In the genomic region with DNA sequence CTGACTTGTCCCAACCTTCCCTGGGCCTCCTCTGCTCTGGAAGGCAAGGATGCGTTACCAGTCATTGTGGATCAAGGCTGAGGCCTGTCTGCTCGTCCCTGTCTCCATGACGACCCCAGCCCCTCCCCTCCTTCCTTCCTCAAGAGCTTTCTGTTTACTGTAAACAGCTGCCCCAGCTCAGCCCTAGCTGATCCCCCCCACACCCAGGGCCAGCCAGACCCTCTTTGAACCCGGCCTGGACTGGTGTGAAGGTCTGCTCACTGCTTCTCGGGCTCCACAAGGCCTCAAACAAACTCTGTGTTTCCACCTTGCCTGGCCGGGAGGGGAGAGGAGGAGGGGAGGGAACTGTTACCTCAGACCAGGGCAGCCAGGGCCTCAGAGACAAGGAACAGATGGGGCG, we compare ENCODE assay signal across 17 cellular contexts. TPM values are rescaled to one million over a fixed set of nuclear protein-coding genes. Genes with fewer than 3 reads are reported as not detected.
DNase-seq lines count a peak whose midpoint lies in the region; ATAC-seq and TF ChIP-seq lines count a peak whose summit lies in the region.
"Had no signal": no experiment of that assay in that cellular context is flagged by ENCODE, and none has a peak within 500 bp of the region (broad histone marks: within the 10 kb centered on the region; RNA-seq: fewer than 3 reads in every experiment).

No MANE protein-coding gene starts in this region.

- TF ChIP-seq CTCF in H9 (conservative IDR thresholded peaks at IDR 0.05) (no peak), WERI-Rb-1 (IDR thresholded peaks at IDR 0.05; ENCODE audit: low read depth, low read length) (no peak), tibial artery (IDR thresholded peaks at IDR 0.05) (no peak)

- H3K4me3 Mint-ChIP-seq in H9: no peak overlapping the region
- H3K4me3 Mint-ChIP-seq: activated CD4-positive, alpha-beta T cell treated with anti-CD3 and anti-CD28 coated beads for 36 hours had no signal

- no peak overlapping the region for H2AFZ ChIP-seq in H9 (ENCODE audit: low read length)

- H4K5ac ChIP-seq in H9 (ENCODE audit: insufficient read length, low read depth, low read length) (no peak overlapping the region), mesendoderm (ENCODE audit: low read length) (no peak overlapping the region)

- H3K27ac ChIP-seq in H9 (ENCODE audit: insufficient read length, low read depth, low read length) (no peak overlapping the region), WERI-Rb-1 (peak overlapping the region; percentile 87), mesendoderm (ENCODE audit: low read depth, low read length) (no peak overlapping the region), tibial artery (no peak overlapping the region)
- H3K27ac ChIP-seq: C4-2B had no signal

- H3K9me3 ChIP-seq in H9 (ENCODE audit: control insufficient read depth, low read depth, low read length) (no peaks in the 10 kb centered on the region), WERI-Rb-1 (ENCODE audit: severe bottlenecking) (no peaks in the 10 kb centered on the region), tibial artery (no peaks in the 10 kb centered on the region)
- H3K9me3 ChIP-seq: stomach had no signal

- H3K27me3 ChIP-seq in H9 (ENCODE audit: insufficient read depth, low read length) (no peaks in the 10 kb centered on the region), WERI-Rb-1 (ENCODE audit: insufficient read depth, low read depth, severe bottlenecking) (no peaks in the 10 kb centered on the region), mesendoderm (ENCODE audit: insufficient read depth, low read length, poor library complexity) (no peaks in the 10 kb centered on the region), tibial artery (no peaks in the 10 kb centered on the region)
- H3K27me3 ChIP-seq: stomach had no signal

- H2BK15ac ChIP-seq in H9 (ENCODE audit: low read depth, low read length) (no peak overlapping the region), mesendoderm (replicated peaks; ENCODE audit: low read depth) (no peak overlapping the region)

- no peak overlapping the region for H2BK20ac ChIP-seq in H9 (ENCODE audit: low read depth, low read length, poor library complexity, severe bottlenecking)

- WGBS in H9 (ENCODE audit: extremely low coverage, insufficient read length, low lambda C conversion rate): no CpG with 5 or more reads among the region's 7 CpGs
- no CpG with 5 or more reads among the region's 7 CpGs for WGBS in mesendoderm (ENCODE audit: extremely low coverage, insufficient coverage, low lambda C conversion rate)

- H3T11ph ChIP-seq in H9 (ENCODE audit: low read length): no peak overlapping the region

- H3K4me1 ChIP-seq in H9 (ENCODE audit: insufficient read depth, low read length) (no peaks in the 10 kb centered on the region), mesendoderm (ENCODE audit: control insufficient read depth, low read depth, low read length) (peaks cover 3% of the 10 kb centered on the region), tibial artery (peaks cover 8 to 27% (median 16%) of the 10 kb centered on the region in 4 donors)

- H2BK12ac ChIP-seq in H9 (ENCODE audit: insufficient read length, low read depth, low read length): no peak overlapping the region

- DNase-seq in COLO668 (lab: John Stamatoyannopoulos, UW; ENCODE audit: unreplicated experiment) (peak; percentile 64), H9 (peak; percentile 87), WERI-Rb-1 (peak; percentile 90), mesendoderm (peak; percentile 96), NCI-H128 (lab: John Stamatoyannopoulos, UW; ENCODE audit: unreplicated experiment) (no peak), NCI-H2081 treated with DMSO at 0.1 percent for 48 hours (lab: John Stamatoyannopoulos, UW) (no peak), tibial artery (no peak)
- no peak for DNase-seq in activated naive CD4-positive, alpha-beta T cell treated with anti-CD3 and anti-CD28 coated beads, Interleukin-2, amount 50 U/mL, for 72 hours (ENCODE audit: low spot score in 2 of 2)
- DNase-seq: activated CD4-positive, alpha-beta T cell treated with anti-CD3 and anti-CD28 coated beads for 36 hours; activated T-cell treated with anti-CD3 and anti-CD28 coated beads, Interleukin-2, amount 50 U/mL, for 48 hours; NCI-H1048; nucleus accumbens; OCI-M1; stomach had no signal

- peaks cover 24 to 43% of the 10 kb centered on the region in 2 experiments for H3K4me1 Mint-ChIP-seq in H9

- H3K9ac ChIP-seq in H9 (ENCODE audit: extremely low read depth, insufficient read length, low read length) (no peak overlapping the region), mesendoderm (ENCODE audit: low read length) (peak overlapping the region; percentile 4)

- H4K8ac ChIP-seq in H9 (replicated peaks; ENCODE audit: insufficient read length, low read depth, low read length): no peak overlapping the region
- no peak overlapping the region for H4K8ac ChIP-seq in mesendoderm (ENCODE audit: low read depth, low read length)

- H3K18ac ChIP-seq in H9 (ENCODE audit: insufficient read length, low read depth, low read length) (peak overlapping the region; percentile 73), mesendoderm (ENCODE audit: low read length) (no peak overlapping the region)

- H3K4me2 ChIP-seq in H9 (ENCODE audit: insufficient read depth, insufficient read length, low read length): no peak overlapping the region
- H3K4me2 ChIP-seq in mesendoderm (ENCODE audit: low read length): no peak overlapping the region

- no peak overlapping the region for H3K56ac ChIP-seq in H9 (ENCODE audit: insufficient read length, low read depth, low read length)
- H3K56ac ChIP-seq in mesendoderm (ENCODE audit: low read length): peak overlapping the region; percentile 35

- H3K23ac ChIP-seq in H9 (ENCODE audit: insufficient read length, low read depth, low read length): no peak overlapping the region
- no peak overlapping the region for H3K23ac ChIP-seq in mesendoderm (ENCODE audit: low read length)

- H3K4ac ChIP-seq in H9 (ENCODE audit: low read depth, low read length) (no peak overlapping the region), mesendoderm (ENCODE audit: low read depth, low read length) (no peak overlapping the region)

- H4K20me1 ChIP-seq in H9 (ENCODE audit: control insufficient read depth, insufficient read depth, insufficient read length): no peaks in the 10 kb centered on the region

- H3K36me3 ChIP-seq in WERI-Rb-1: no peaks in the 10 kb centered on the region
- no peaks in the 10 kb centered on the region for H3K36me3 ChIP-seq in mesendoderm (ENCODE audit: control insufficient read depth, insufficient read depth, low read length)
- no peaks in the 10 kb centered on the region for H3K36me3 ChIP-seq in tibial artery
- H3K36me3 ChIP-seq: stomach had no signal

- H3K27me3 Mint-ChIP-seq in H9 (ENCODE audit: low read depth): peaks cover 16% of the 10 kb centered on the region
- H3K27me3 Mint-ChIP-seq: activated CD4-positive, alpha-beta T cell treated with anti-CD3 and anti-CD28 coated beads for 36 hours had no signal

- no peak overlapping the region for H2AK5ac ChIP-seq in H9 (ENCODE audit: insufficient read length, low read length)
- no peak overlapping the region for H2AK5ac ChIP-seq in mesendoderm (ENCODE audit: low read length)

- no peak overlapping the region for H4K91ac ChIP-seq in H9 (ENCODE audit: insufficient read length, low read depth, low read length)

- peak overlapping the region; percentile 81 to 96 (median 95); a peak in 5 of 7 replicates for H3K27ac Mint-ChIP-seq in H9
- no peak overlapping the region for H3K27ac Mint-ChIP-seq in activated naive CD4-positive, alpha-beta T cell treated with anti-CD3 and anti-CD28 coated beads, Interleukin-2, amount 50 U/mL, for 72 hours
- H3K27ac Mint-ChIP-seq: activated CD4-positive, alpha-beta T cell treated with anti-CD3 and anti-CD28 coated beads for 36 hours had no signal

- no peak overlapping the region for H2BK5ac ChIP-seq in H9 (ENCODE audit: insufficient read length, low read length)
- H2BK5ac ChIP-seq in mesendoderm (ENCODE audit: low read length): no peak overlapping the region

- no peak overlapping the region for H3K4me3 ChIP-seq in WERI-Rb-1 (ENCODE audit: low read depth, low read length)
- H3K4me3 ChIP-seq in mesendoderm (ENCODE audit: low read length): no peak overlapping the region
- H3K4me3 ChIP-seq in tibial artery: no peak overlapping the region
- H3K4me3 ChIP-seq: lung, stomach had no signal

- H3K79me1 ChIP-seq in H9 (ENCODE audit: insufficient read depth, low read depth, low read length, poor library complexity, severe bottlenecking): no peaks in the 10 kb centered on the region
- H3K79me1 ChIP-seq in mesendoderm (ENCODE audit: low read length): no peaks in the 10 kb centered on the region

- H3K23me2 ChIP-seq in H9 (ENCODE audit: insufficient read length, low read depth, low read length, poor library complexity, severe bottlenecking): no peaks in the 10 kb centered on the region

- intact Hi-C loops in tibial artery (cut with DNase I; ENCODE audit: low total_unique reads): no loop called here

- ATAC-seq in activated naive CD4-positive, alpha-beta T cell treated with anti-CD3 and anti-CD28 coated beads, Interleukin-2, amount 50 U/mL, for 72 hours: no peak
- ATAC-seq: activated CD4-positive, alpha-beta T cell treated with anti-CD3 and anti-CD28 coated beads for 36 hours had no signal

- H3K36me3 Mint-ChIP-seq in H9 (ENCODE audit: insufficient read depth in 1 of 3, low read depth in 3 of 3): no peaks in the 10 kb centered on the region; a peak in 1 of 7 replicates
- H3K36me3 Mint-ChIP-seq in activated naive CD4-positive, alpha-beta T cell treated with anti-CD3 and anti-CD28 coated beads, Interleukin-2, amount 50 U/mL, for 72 hours: no peaks in the 10 kb centered on the region

- H3K79me2 ChIP-seq in H9 (ENCODE audit: insufficient read depth, low read length) (no peaks in the 10 kb centered on the region), mesendoderm (ENCODE audit: control insufficient read depth, insufficient read depth, low read length) (no peaks in the 10 kb centered on the region)

- no peaks in the 10 kb centered on the region for H3K9me3 Mint-ChIP-seq in H9
- no peaks in the 10 kb centered on the region for H3K9me3 Mint-ChIP-seq in activated naive CD4-positive, alpha-beta T cell treated with anti-CD3 and anti-CD28 coated beads, Interleukin-2, amount 50 U/mL, for 72 hours

- H2BK120ac ChIP-seq in H9 (ENCODE audit: low read depth, low read length, poor library complexity, severe bottlenecking) (no peak overlapping the region), mesendoderm (ENCODE audit: low read depth, low read length) (no peak overlapping the region)

- peak overlapping the region; percentile 73; the same call in 1 of the 2 replicates for H3K14ac ChIP-seq in H9 (ENCODE audit: insufficient read depth, low read length)

RNA-seq across cellular contexts. Expression of gene VPS18, which starts 16.9 kb away (rescaled TPM):
- total RNA-seq in H9 (2021): 45.0 and 46.1 TPM in 2 replicates
- polyA plus RNA-seq in mesendoderm (2013, experiment 1 of 2): 11.7 TPM
- 11.5 TPM for polyA plus RNA-seq in mesendoderm (2013, experiment 2 of 2)
- 1 to 10 TPM; 7.2 to 8.4 TPM for total RNA-seq in activated naive CD4-positive, alpha-beta T cell treated with anti-CD3 and anti-CD28 coated beads, Interleukin-2, amount 50 U/mL, for 72 hours

RNA-seq across cellular contexts. Expression of gene DLL4, which starts 18.0 kb away (rescaled TPM):
- total RNA-seq in H9 (2021): 0.28 and 0.35 TPM in 2 replicates
- polyA plus RNA-seq in mesendoderm (2013, experiment 1 of 2): 0.01 TPM
- polyA plus RNA-seq in mesendoderm (2013, experiment 2 of 2): not detected
- under 1 TPM in 1 of 2 donors, not detected in 1; 0.16 TPM for total RNA-seq in activated naive CD4-positive, alpha-beta T cell treated with anti-CD3 and anti-CD28 coated beads, Interleukin-2, amount 50 U/mL, for 72 hours

RNA-seq across cellular contexts. Expression of gene RHOV, which starts 37.1 kb away (rescaled TPM):
- 3.9 and 4.3 TPM in 2 replicates for total RNA-seq in H9 (2021)
- polyA plus RNA-seq in mesendoderm (2013, experiment 1 of 2): 1.2 TPM
- polyA plus RNA-seq in mesendoderm (2013, experiment 2 of 2): 1.2 TPM
- under 1 TPM in 1 of 2 donors, not detected in 1; 0.72 TPM for total RNA-seq in activated naive CD4-positive, alpha-beta T cell treated with anti-CD3 and anti-CD28 coated beads, Interleukin-2, amount 50 U/mL, for 72 hours
- total RNA-seq: fibroblast of lung had no signal
- polyA plus RNA-seq: fibroblast of lung had no signal

RNA-seq across cellular contexts. Expression of gene CHAC1, which starts 42.1 kb away (rescaled TPM):
- 47.2 and 48.7 TPM in 2 replicates for total RNA-seq in H9 (2021)
- 28.1 TPM for polyA plus RNA-seq in mesendoderm (2013, experiment 1 of 2)
- polyA plus RNA-seq in mesendoderm (2013, experiment 2 of 2): 29.2 TPM
- total RNA-seq in activated naive CD4-positive, alpha-beta T cell treated with anti-CD3 and anti-CD28 coated beads, Interleukin-2, amount 50 U/mL, for 72 hours: 10 to 100 TPM; 12.9 to 16.3 TPM

Comparison
In these comparisons a context has a peak if more than half of its experiments do, and no peak if none do; other contexts are left out.
1. DNase-seq: peak in COLO668 (single experiment), H9 (single experiment), WERI-Rb-1 (single experiment) and mesendoderm (single experiment); none in NCI-H128 (single experiment), NCI-H2081 treated with DMSO at 0.1 percent for 48 hours (single experiment), tibial artery (0 of 2) and activated naive CD4-positive, alpha-beta T cell treated with anti-CD3 and anti-CD28 coated beads, Interleukin-2, amount 50 U/mL, for 72 hours (0 of 2).
2. H3K27ac Mint-ChIP-seq: peak in H9 (3 of 3); none in activated naive CD4-positive, alpha-beta T cell treated with anti-CD3 and anti-CD28 coated beads, Interleukin-2, amount 50 U/mL, for 72 hours (0 of 2).